Comparison of ENCODE assay signal across 8 cellular contexts in genomic region chr21:33540711-33541104, GRCh38. TPM values are rescaled to one million over a fixed set of nuclear protein-coding genes. Genes with fewer than 3 reads are reported as not detected.
DNase-seq lines count a peak whose midpoint lies in the region; ATAC-seq and TF ChIP-seq lines count a peak whose summit lies in the region.

No MANE protein-coding gene starts in this region.

- H3F3A ChIP-seq in GM23338 (replicated peaks; ENCODE audit: low read depth) = peaks cover 18% of the 10 kb centered on the region

- WGBS in psoas muscle, 3 donors = 70 to 86% (median 76%) methylated on average over 3 of the region's 3 CpGs

- H3K36me3 ChIP-seq in GM23338 (ENCODE audit: insufficient read depth) (peaks cover 34% of the 10 kb centered on the region), Peyer's patch (peaks cover 0 to 32% (median 0%) of the 10 kb centered on the region in 3 donors), psoas muscle (ENCODE audit: insufficient read depth in 1 of 2, low read depth in 1 of 2) (peaks cover 4 to 36% of the 10 kb centered on the region in 2 donors)

- H3K27ac ChIP-seq in GM23338 (ENCODE audit: low read depth) = no peak overlapping the region
- H3K27ac ChIP-seq in Peyer's patch = peak overlapping the region; percentile 60 to 100 (median 92)
- peak overlapping the region; percentile 97 for H3K27ac ChIP-seq in epithelial cell of prostate
- peak overlapping the region; percentile 99 for H3K27ac ChIP-seq in psoas muscle

- H3K36me3 Mint-ChIP-seq in GM23338 (ENCODE audit: low read depth) = peaks cover 64% of the 10 kb centered on the region

- H3K27me3 Mint-ChIP-seq in GM23338 (ENCODE audit: insufficient read depth, low read depth, poor library complexity) = peaks cover 8% of the 10 kb centered on the region

- TF ChIP-seq CTCF in GM23338 (conservative IDR thresholded peaks at IDR 0.05; ENCODE audit: low read depth in 2 of 2) (no peak), Peyer's patch (IDR thresholded peaks at IDR 0.05) (no peak), psoas muscle (IDR thresholded peaks at IDR 0.05) (no peak)

- peaks cover 89% of the 10 kb centered on the region for H3K79me2 ChIP-seq in GM23338 (replicated peaks; ENCODE audit: insufficient read depth)

- no peak for TF ChIP-seq POLR2A in Peyer's patch (IDR thresholded peaks at IDR 0.05)

- H3K4me3 Mint-ChIP-seq in GM23338 = peak overlapping the region; percentile 96

- H3K4me1 Mint-ChIP-seq in GM23338 = peaks cover 11% of the 10 kb centered on the region

- H4K20me1 ChIP-seq in GM23338 (replicated peaks; ENCODE audit: insufficient read depth) = peaks cover 36% of the 10 kb centered on the region

- H3K9me3 ChIP-seq in Peyer's patch = no peaks in the 10 kb centered on the region
- no peaks in the 10 kb centered on the region for H3K9me3 ChIP-seq in psoas muscle

- H3K4me3 ChIP-seq in GM23338 (peak overlapping the region; percentile 97), Peyer's patch (peak overlapping the region in 1 of 4 donors; percentile 80), psoas muscle (peak overlapping the region; percentile 84)

- H3K4me1 ChIP-seq in GM23338 (ENCODE audit: insufficient read depth) = peaks cover 7% of the 10 kb centered on the region
- H3K4me1 ChIP-seq in Peyer's patch = peaks cover 0 to 18% (median 8%) of the 10 kb centered on the region in 4 donors
- H3K4me1 ChIP-seq in psoas muscle = peaks cover 25% of the 10 kb centered on the region

- H2AFZ ChIP-seq in GM23338 = no peak overlapping the region

- H3K9me3 Mint-ChIP-seq in GM23338 = no peaks in the 10 kb centered on the region

- H3K4me2 ChIP-seq in GM23338 = peak overlapping the region; percentile 87

- intact Hi-C loops in psoas muscle (cut with DNase I) = loop anchor here in 1 of 2 donors (5.0 kb wide), 2 partner anchors 47 to 67 kb away; partner anchors contain the start of gene DONSON

- DNase-seq in GM23338 (ENCODE audit: low spot score) (peak; percentile 32), Peyer's patch (no peak), epithelial cell of prostate (ENCODE audit: low read depth, low spot score) (no peak), psoas muscle (no peak), inferior parietal cortex (ENCODE audit: extremely low spot score) (no peak), NOMO-1 treated with DMSO at 0.1 percent for 48 hours (lab: John Stamatoyannopoulos, UW; ENCODE audit: unreplicated experiment) (no peak), retina (no peak)

- no peaks in the 10 kb centered on the region for H3K9me2 ChIP-seq in GM23338 (ENCODE audit: insufficient read depth)

- peak overlapping the region; percentile 100 for H3K27ac Mint-ChIP-seq in GM23338

- H3K27me3 ChIP-seq in GM23338 (ENCODE audit: insufficient read depth) (no peaks in the 10 kb centered on the region), Peyer's patch (no peaks in the 10 kb centered on the region), psoas muscle (ENCODE audit: insufficient read depth in 3 of 3, low read length in 2 of 3) (no peaks in the 10 kb centered on the region)

- ATAC-seq in GM23338 (no peak), psoas muscle (no peak), GM21619 (IDR thresholded peaks at IDR 0.05; ENCODE audit: unreplicated experiment) (no peak)

TF ChIP-seq in GM23338, 12 proteins besides CTCF, POLR2A, EP300 and RAD21 (continues in another document):
- TF ChIP-seq CREB1 (CRISPR knock-in tag; IDR thresholded peaks at IDR 0.05; ENCODE audit: low read depth) = no peak
- no peak for TF ChIP-seq EZH2 (IDR thresholded peaks at IDR 0.05; ENCODE audit: low read depth, unreplicated experiment)
- no peak for TF ChIP-seq EZH2phosphoT487 (IDR thresholded peaks at IDR 0.05; ENCODE audit: unreplicated experiment)
- no peak for TF ChIP-seq REST (IDR thresholded peaks at IDR 0.05; ENCODE audit: unreplicated experiment)
- no peak for TF ChIP-seq JUNB (IDR thresholded peaks at IDR 0.05; ENCODE audit: unreplicated experiment)
- TF ChIP-seq POLR2AphosphoS5 (IDR thresholded peaks at IDR 0.05; ENCODE audit: low read depth) = no peak
- TF ChIP-seq ZNF331 (CRISPR knock-in tag; IDR thresholded peaks at IDR 0.05; ENCODE audit: low read depth) = no peak
- TF ChIP-seq STAT1 (IDR thresholded peaks at IDR 0.05; ENCODE audit: unreplicated experiment) = no peak
- no peak for TF ChIP-seq ZNF114 (CRISPR knock-in tag; IDR thresholded peaks at IDR 0.05)

RNA-seq across cellular contexts. Expression of gene GART, which starts 1.2 kb away (rescaled TPM):
- total RNA-seq in GM23338 (2014; rRNA removed; shearing (Covaris generic)) = 224 and 270 TPM in 2 replicates
- polyA plus RNA-seq in GM23338 (2016; fragmentation: Nextera tagmentation; extraction: Ambion mirVana) = 86.3 and 87.6 TPM in 2 replicates
- total RNA-seq in Peyer's patch = 10 to 100 TPM; 45.4 to 69.0 (median 61.7) TPM
- 10 to 100 TPM; 41.9 to 77.8 (median 53.5) TPM for total RNA-seq in psoas muscle
- polyA plus RNA-seq in psoas muscle = 10 to 100 TPM; 22.0 to 57.2 (median 40.8) TPM

RNA-seq across cellular contexts. Expression of gene SON, which starts 2.1 kb away (rescaled TPM):
- total RNA-seq in GM23338 (2014; rRNA removed; shearing (Covaris generic)) = 361 and 362 TPM in 2 replicates
- polyA plus RNA-seq in GM23338 (2016; fragmentation: Nextera tagmentation; extraction: Ambion mirVana) (1,421 and 1,477 TPM in 2 replicates), psoas muscle (10 to 100 TPM; 50.1 to 84.8 (median 75.5) TPM)
- total RNA-seq in Peyer's patch (1,000 to 10,000 TPM in 1 of 4 donors, 100 to 1,000 TPM in 3; 285 to 1,432 (median 485) TPM), psoas muscle (100 to 1,000 TPM; 126 to 179 (median 142) TPM)

RNA-seq across cellular contexts. Expression of gene DONSON, which starts 47.8 kb away (rescaled TPM):
- 35.2 and 37.4 TPM in 2 replicates for total RNA-seq in GM23338 (2014; rRNA removed; shearing (Covaris generic))
- 27.2 and 32.9 TPM in 2 replicates for polyA plus RNA-seq in GM23338 (2016; fragmentation: Nextera tagmentation; extraction: Ambion mirVana)
- total RNA-seq in Peyer's patch = 10 to 100 TPM in 2 of 4 donors, 1 to 10 TPM in 2; 9.2 to 26.3 (median 10.7) TPM
- total RNA-seq in psoas muscle = 1 to 10 TPM; 4.8 to 5.4 (median 5.2) TPM
- 10 to 100 TPM in 1 of 3 donors, 1 to 10 TPM in 2; 6.2 to 15.1 (median 8.4) TPM for polyA plus RNA-seq in psoas muscle

RNA-seq across cellular contexts. Expression of gene DNAJC28, which starts 49.2 kb away (rescaled TPM):
- 2.5 and 5.0 TPM in 2 replicates for total RNA-seq in GM23338 (2014; rRNA removed; shearing (Covaris generic))
- polyA plus RNA-seq in GM23338 (2016; fragmentation: Nextera tagmentation; extraction: Ambion mirVana) (3.8 and 6.6 TPM in 2 replicates), psoas muscle (1 to 10 TPM; 2.9 to 7.6 (median 2.9) TPM)
- total RNA-seq in Peyer's patch (1 to 10 TPM in 3 of 4 donors, not detected in 1; 1.9 to 4.4 (median 2.5) TPM), psoas muscle (1 to 10 TPM; 3.0 to 4.5 (median 3.3) TPM)
